ENCODE assay signal across 26 cellular contexts in genomic region chr15:85870216-85871014, GRCh38.
A peak's percentile ranks its signal among the peaks of the same experiment; 100 is the strongest.
DNase-seq lines count a peak whose midpoint lies in the region; ATAC-seq and TF ChIP-seq lines count a peak whose summit lies in the region.
"Had no signal": no experiment of that assay in that cellular context is flagged by ENCODE, and none has a peak within 500 bp of the region (broad histone marks: within the 10 kb centered on the region; RNA-seq: fewer than 3 reads in every experiment).

No MANE protein-coding gene starts in this region.

- intact Hi-C loops in psoas muscle (cut with DNase I): no loop called here

- no peaks in the 10 kb centered on the region for H3K36me3 Mint-ChIP-seq in endodermal cell (ENCODE audit: low read depth)
- H3K36me3 Mint-ChIP-seq: CD14-positive monocyte, T-cell had no signal

- TF ChIP-seq CTCF in AG10803 (conservative IDR thresholded peaks at IDR 0.05; ENCODE audit: low read length) (no peak), endodermal cell (conservative IDR thresholded peaks at IDR 0.05) (no peak), psoas muscle (IDR thresholded peaks at IDR 0.05) (no peak)

- no peak overlapping the region for H3K27ac ChIP-seq in endodermal cell (ENCODE audit: low read depth, low read length)
- H3K27ac ChIP-seq in psoas muscle: no peak overlapping the region
- H3K27ac ChIP-seq: 22Rv1, GM23248 had no signal

- no peak overlapping the region for H3K9ac ChIP-seq in endodermal cell (ENCODE audit: extremely low read depth, low read length, poor library complexity, severe bottlenecking)
- H3K9ac ChIP-seq: GM23248 had no signal

- no peak for ATAC-seq in psoas muscle
- ATAC-seq: T-cell had no signal

- H3K36me3 ChIP-seq in endodermal cell (ENCODE audit: control insufficient read depth, insufficient read depth, low read length) (no peaks in the 10 kb centered on the region), psoas muscle (ENCODE audit: insufficient read depth in 1 of 2, low read depth in 1 of 2) (no peaks in the 10 kb centered on the region)
- H3K36me3 ChIP-seq: BE2C had no signal

- H3K27ac Mint-ChIP-seq in endodermal cell: no peak overlapping the region
- H3K27ac Mint-ChIP-seq: CD14-positive monocyte, T-cell had no signal

- no peak overlapping the region for H3K4me3 ChIP-seq in AG10803 (ENCODE audit: low read length)
- no peak overlapping the region for H3K4me3 ChIP-seq in endodermal cell (ENCODE audit: low read length)
- H3K4me3 ChIP-seq in psoas muscle: no peak overlapping the region
- H3K4me3 ChIP-seq: GM23248 had no signal

- no peaks in the 10 kb centered on the region for H3K9me3 Mint-ChIP-seq in endodermal cell
- H3K9me3 Mint-ChIP-seq: CD14-positive monocyte; CD8-positive, alpha-beta memory T cell; T-cell had no signal

- H3K4me1 ChIP-seq in endodermal cell (ENCODE audit: control insufficient read depth, insufficient read depth, low read length) (no peaks in the 10 kb centered on the region), psoas muscle (no peaks in the 10 kb centered on the region)
- H3K4me1 ChIP-seq: BE2C had no signal

- 85 to 98% methylated on average over 7 to 10 of the region's 10 CpGs for WGBS in endodermal cell (ENCODE audit: insufficient coverage in 1 of 2, insufficient read length in 1 of 2), 2 experiments
- 49 to 57% (median 49%) methylated on average over 10 of the region's 10 CpGs for WGBS in psoas muscle, 3 donors

- DNase-seq in DMS 273 (lab: John Stamatoyannopoulos, UW; ENCODE audit: unreplicated experiment) (peak; percentile 35), DMS 273 treated with DMSO at 0.1 percent for 48 hours (lab: John Stamatoyannopoulos, UW) (no peak), AG10803 (ENCODE audit: low read depth) (peak; percentile 18), NCI-H1105 (lab: John Stamatoyannopoulos, UW) (peak; percentile 41), endodermal cell (peak; percentile 29), NOMO-1 treated with DMSO at 0.1 percent for 48 hours (lab: John Stamatoyannopoulos, UW; ENCODE audit: unreplicated experiment) (no peak), psoas muscle (no peak), NCI-H2029 (lab: John Stamatoyannopoulos, UW) (no peak)
- DNase-seq: BE2C; Calu3; CD8-positive, alpha-beta memory T cell; GM23248; H7; KG1; NCI-H1092; NCI-H146; NCI-H1930; NCI-H2227 treated with DMSO at 0.1 percent for 48 hours; NCI-H510A treated with DMSO at 0.1 percent for 48 hours; NCI-H774; NK-92 treated with Interleukin-12 subunit alpha and Interleukin-12 subunit beta, amount 100 ng/mL, for 24 hours; Right ventricle myocardium superior; RPMI8226; T-cell had no signal

- H3K4me3 Mint-ChIP-seq in endodermal cell: no peak overlapping the region
- H3K4me3 Mint-ChIP-seq: CD14-positive monocyte; CD8-positive, alpha-beta memory T cell; T-cell had no signal

- H3K27me3 Mint-ChIP-seq in endodermal cell (ENCODE audit: insufficient read depth): no peaks in the 10 kb centered on the region

- H3K9me3 ChIP-seq in endodermal cell (ENCODE audit: control insufficient read depth, low read length): no peaks in the 10 kb centered on the region
- no peaks in the 10 kb centered on the region for H3K9me3 ChIP-seq in psoas muscle
- H3K9me3 ChIP-seq: BE2C had no signal

- H3K27me3 ChIP-seq in endodermal cell (ENCODE audit: control insufficient read depth, insufficient read depth, low read length, poor library complexity, severe bottlenecking) (no peaks in the 10 kb centered on the region), psoas muscle (ENCODE audit: insufficient read depth in 3 of 3, low read length in 2 of 3) (no peaks in the 10 kb centered on the region)

- H3K4me1 Mint-ChIP-seq in endodermal cell: no peaks in the 10 kb centered on the region
- H3K4me1 Mint-ChIP-seq: CD14-positive monocyte had no signal

Comparison
In these comparisons a context has a peak if more than half of its experiments do, and no peak if none do; other contexts are left out.
1. DNase-seq: peak in DMS 273 (single experiment), AG10803 (single experiment), NCI-H1105 (single experiment) and endodermal cell (single experiment); none in DMS 273 treated with DMSO at 0.1 percent for 48 hours (single experiment), NOMO-1 treated with DMSO at 0.1 percent for 48 hours (single experiment), psoas muscle (0 of 2) and NCI-H2029 (single experiment).